ENCODE assay signal across 22 cellular contexts in genomic region chr14:56400426-56400825, GRCh38.
"Had no signal": no experiment of that assay in that cellular context is flagged by ENCODE, and none has a peak within 500 bp of the region (broad histone marks: within the 10 kb centered on the region; RNA-seq: fewer than 3 reads in every experiment).

No MANE protein-coding gene starts in this region.

- DNase-seq: dorsolateral prefrontal cortex; effector CD8-positive, alpha-beta T cell; foreskin melanocyte; heart left ventricle; hippocampal formation; kidney glomerular epithelial cell; mammary epithelial cell; mucosa of descending colon; naive thymus-derived CD8-positive, alpha-beta T cell; psoas muscle; stimulated activated CD4-positive, alpha-beta T cell treated with anti-CD3 and anti-CD28 coated beads, Interleukin-2, amount 100 ng/mL, for 24 hours; stimulated activated CD4-positive, alpha-beta T cell treated with anti-CD3 and anti-CD28 coated beads, Interleukin-4, amount 100 ng/mL, for 4 hours; stimulated activated naive B cell treated with anti-CD40 and anti-IgM and Interleukin-4, amounts not matched to agents 10 μg/mL and 1 μg/mL and 100 μg/mL, for 72 hours; stimulated activated naive CD8-positive, alpha-beta T cell treated with anti-CD3 and anti-CD28 coated beads, Interleukin-15, amount 100 ng/mL, for 72 hours; testis; upper lobe of right lung had no signal

- H3K27ac ChIP-seq: coronary artery, dorsolateral prefrontal cortex, heart left ventricle, neutrophil, psoas muscle, testis, tibial nerve, upper lobe of right lung, vagina had no signal

- ATAC-seq: heart left ventricle; mucosa of descending colon; naive thymus-derived CD8-positive, alpha-beta T cell; psoas muscle; sciatic nerve; stimulated activated naive B cell treated with anti-CD40 and anti-IgM and Interleukin-4, amounts not matched to agents 10 μg/mL and 1 μg/mL and 100 μg/mL, for 72 hours; stimulated activated naive CD8-positive, alpha-beta T cell treated with anti-CD3 and anti-CD28 coated beads, Interleukin-15, amount 100 ng/mL, for 72 hours; upper lobe of right lung had no signal

- H3K4me3 ChIP-seq: coronary artery, dorsolateral prefrontal cortex, heart left ventricle, mucosa of descending colon, psoas muscle, testis, tibial nerve, upper lobe of right lung, vagina had no signal

- FAIRE-seq: islet of Langerhans had no signal
